ENCODE assay signal across 11 cellular contexts in genomic region chr9:36143242-36143641, GRCh38. TPM values are rescaled to one million over a fixed set of nuclear protein-coding genes. Genes with fewer than 3 reads are reported as not detected.
DNase-seq lines count a peak whose midpoint lies in the region; ATAC-seq, FAIRE-seq and TF ChIP-seq lines count a peak whose summit lies in the region.
"Had no signal": no experiment of that assay in that cellular context is flagged by ENCODE, and none has a peak within 500 bp of the region (broad histone marks: within the 10 kb centered on the region; RNA-seq: fewer than 3 reads in every experiment).

No MANE protein-coding gene starts in this region.

- TF ChIP-seq CTCF in KMS-11 (conservative IDR thresholded peaks at IDR 0.05; ENCODE audit: low read depth, low read length), result no peak
- no peak for TF ChIP-seq CTCF in kidney (IDR thresholded peaks at IDR 0.05; ENCODE audit: borderline replicate concordance, extremely low read depth, insufficient read depth)
- no peak for TF ChIP-seq CTCF in D721Med (IDR thresholded peaks at IDR 0.05; ENCODE audit: insufficient read depth, missing control alignments)

- H3K9me3 Mint-ChIP-seq in activated naive CD8-positive, alpha-beta T cell treated with anti-CD3 and anti-CD28 coated beads for 36 hours, result peaks cover 12% of the 10 kb centered on the region
- H3K9me3 Mint-ChIP-seq in stimulated activated effector memory CD8-positive, alpha-beta T cell treated with anti-CD3 and anti-CD28 coated beads, Interleukin-12 subunit alpha, Interleukin-12 subunit beta, amount 100 ng/mL, for 72 hours, result peaks cover 4% of the 10 kb centered on the region

- H3K27ac Mint-ChIP-seq in activated naive CD8-positive, alpha-beta T cell treated with anti-CD3 and anti-CD28 coated beads for 36 hours, result peak overlapping the region; percentile 88
- peak overlapping the region; percentile 89 for H3K27ac Mint-ChIP-seq in stimulated activated effector memory CD8-positive, alpha-beta T cell treated with anti-CD3 and anti-CD28 coated beads, Interleukin-12 subunit alpha, Interleukin-12 subunit beta, amount 100 ng/mL, for 72 hours

- peaks cover 0 to 4% of the 10 kb centered on the region in 2 donors for H3K9me3 ChIP-seq in kidney (ENCODE audit: control insufficient read depth in 1 of 2, low read length in 2 of 2)
- H3K9me3 ChIP-seq: SJSA1 had no signal

- H3K4me3 ChIP-seq in KMS-11 (IDR thresholded peaks at IDR 0.05; ENCODE audit: insufficient read depth, low read depth, low read length) (no peak overlapping the region), kidney (ENCODE audit: low read length in 2 of 2) (peak overlapping the region in 1 of 2 donors; percentile 21)
- H3K4me3 ChIP-seq: SJSA1 had no signal

- H3K36me3 ChIP-seq in KMS-11 (ENCODE audit: insufficient read depth) (no peaks in the 10 kb centered on the region), kidney (ENCODE audit: control insufficient read depth in 1 of 2, insufficient read depth in 2 of 2, low read length in 2 of 2) (no peaks in the 10 kb centered on the region)

- peaks cover 83% of the 10 kb centered on the region for H3K4me1 Mint-ChIP-seq in activated naive CD8-positive, alpha-beta T cell treated with anti-CD3 and anti-CD28 coated beads for 36 hours
- H3K4me1 Mint-ChIP-seq in stimulated activated effector memory CD8-positive, alpha-beta T cell treated with anti-CD3 and anti-CD28 coated beads, Interleukin-12 subunit alpha, Interleukin-12 subunit beta, amount 100 ng/mL, for 72 hours, result peaks cover 95% of the 10 kb centered on the region

- H3K4me3 Mint-ChIP-seq in activated naive CD8-positive, alpha-beta T cell treated with anti-CD3 and anti-CD28 coated beads for 36 hours, result peak overlapping the region; percentile 56
- H3K4me3 Mint-ChIP-seq in stimulated activated effector memory CD8-positive, alpha-beta T cell treated with anti-CD3 and anti-CD28 coated beads, Interleukin-12 subunit alpha, Interleukin-12 subunit beta, amount 100 ng/mL, for 72 hours, result peak overlapping the region; percentile 73

- no peak for DNase-seq in activated naive CD8-positive, alpha-beta T cell treated with anti-CD3 and anti-CD28 coated beads for 36 hours
- DNase-seq in kidney (no peak), GOT3 (lab: John Stamatoyannopoulos, UW) (no peak), D721Med (ENCODE audit: insufficient read length, low spot score) (no peak)
- DNase-seq in stimulated activated effector memory CD8-positive, alpha-beta T cell treated with anti-CD3 and anti-CD28 coated beads, Interleukin-12 subunit alpha, Interleukin-12 subunit beta, amount 100 ng/mL, for 72 hours (ENCODE audit: low spot score in 2 of 2), result no peak

- H4K20me1 ChIP-seq in KMS-11 (ENCODE audit: insufficient read depth), result no peaks in the 10 kb centered on the region

- no peak for ATAC-seq in stimulated activated effector memory CD8-positive, alpha-beta T cell treated with anti-CD3 and anti-CD28 coated beads, Interleukin-12 subunit alpha, Interleukin-12 subunit beta, amount 100 ng/mL, for 72 hours
- ATAC-seq in HG03354 (IDR thresholded peaks at IDR 0.05; ENCODE audit: poor library complexity, severe bottlenecking, unreplicated experiment), result no peak
- ATAC-seq in HG03442 (IDR thresholded peaks at IDR 0.05; ENCODE audit: unreplicated experiment), result no peak

- no peaks in the 10 kb centered on the region for H3K79me2 ChIP-seq in KMS-11 (ENCODE audit: insufficient read depth, low read depth)

- H3K36me3 Mint-ChIP-seq in activated naive CD8-positive, alpha-beta T cell treated with anti-CD3 and anti-CD28 coated beads for 36 hours, result peaks cover 24% of the 10 kb centered on the region
- H3K36me3 Mint-ChIP-seq in stimulated activated effector memory CD8-positive, alpha-beta T cell treated with anti-CD3 and anti-CD28 coated beads, Interleukin-12 subunit alpha, Interleukin-12 subunit beta, amount 100 ng/mL, for 72 hours, result peaks cover 6% of the 10 kb centered on the region

- H3K9ac ChIP-seq in KMS-11 (no peak overlapping the region), kidney (ENCODE audit: low read length in 2 of 2) (peak overlapping the region in 1 of 2 donors; percentile 44)

- H3K27ac ChIP-seq in KMS-11 (no peak overlapping the region), kidney (ENCODE audit: low read depth in 2 of 2, low read length in 2 of 2) (peak overlapping the region; percentile 7 to 35)
- H3K27ac ChIP-seq: SJSA1 had no signal

- H3K27me3 ChIP-seq in KMS-11 (ENCODE audit: insufficient read depth, low read depth), result no peaks in the 10 kb centered on the region
- H3K27me3 ChIP-seq: SJSA1 had no signal

- H2AFZ ChIP-seq in KMS-11 (ENCODE audit: low read depth), result no peak overlapping the region

- FAIRE-seq in kidney (lab: Jason Lieb, UNC), result no peak
- FAIRE-seq in D721Med (lab: Jason Lieb, UNC), result no peak
- FAIRE-seq: endothelial cell of umbilical vein had no signal

- H3K27me3 Mint-ChIP-seq in activated naive CD8-positive, alpha-beta T cell treated with anti-CD3 and anti-CD28 coated beads for 36 hours, result peaks cover 7% of the 10 kb centered on the region

- H3K4me1 ChIP-seq in KMS-11 (ENCODE audit: low read depth, poor library complexity, severe bottlenecking), result peaks cover 46% of the 10 kb centered on the region
- H3K4me1 ChIP-seq in kidney (ENCODE audit: control insufficient read depth in 1 of 2, insufficient read depth in 1 of 2, low read depth in 1 of 2, low read length in 2 of 2), result peaks cover 3 to 7% of the 10 kb centered on the region in 2 donors

- intact Hi-C loops in kidney (cut with DNase I), result no loop called here

- H3K4me2 ChIP-seq in KMS-11, result peak overlapping the region; percentile 19; the same call in 1 of the 2 replicates

RNA-seq across cellular contexts. Expression of gene GLIPR2, which starts 6.7 kb away (rescaled TPM):
- total RNA-seq in activated naive CD8-positive, alpha-beta T cell treated with anti-CD3 and anti-CD28 coated beads for 36 hours, result 1 to 10 TPM; 5.3 to 6.6 TPM
- 19.6 TPM for total RNA-seq in kidney
- 8.3 TPM for polyA plus RNA-seq in kidney (ENCODE audit: insufficient read depth, low read depth, low replicate concordance)

RNA-seq across cellular contexts. Expression of gene CCIN, which starts 25.9 kb away (rescaled TPM):
- not detected for total RNA-seq in activated naive CD8-positive, alpha-beta T cell treated with anti-CD3 and anti-CD28 coated beads for 36 hours
- 0.13 TPM for total RNA-seq in kidney
- not detected for polyA plus RNA-seq in kidney (ENCODE audit: insufficient read depth, low read depth, low replicate concordance)
- total RNA-seq: HT-29 had no signal

RNA-seq across cellular contexts. Expression of gene CLTA, which starts 47.5 kb away (rescaled TPM):
- 100 to 1,000 TPM; 165 to 166 TPM for total RNA-seq in activated naive CD8-positive, alpha-beta T cell treated with anti-CD3 and anti-CD28 coated beads for 36 hours
- total RNA-seq in kidney, result 205 TPM
- polyA plus RNA-seq in kidney (ENCODE audit: insufficient read depth, low read depth, low replicate concordance), result 331 TPM
